ENCODE assay signal across 16 cellular contexts in genomic region chr1:63709267-63709828, GRCh38.
A peak's percentile ranks its signal among the peaks of the same experiment; 100 is the strongest.
DNase-seq lines count a peak whose midpoint lies in the region; ATAC-seq and TF ChIP-seq lines count a peak whose summit lies in the region.
"Had no signal": no experiment of that assay in that cellular context is flagged by ENCODE, and none has a peak within 500 bp of the region (broad histone marks: within the 10 kb centered on the region; RNA-seq: fewer than 3 reads in every experiment).

No MANE protein-coding gene starts in this region.

- H3K27ac Mint-ChIP-seq in Caco-2 (ENCODE audit: unreplicated experiment) = peak overlapping the region; percentile 66
- no peak overlapping the region for H3K27ac Mint-ChIP-seq in WTC11
- peak overlapping the region; percentile 55 for H3K27ac Mint-ChIP-seq in mesothelial cell of epicardium
- H3K27ac Mint-ChIP-seq in HFFc6 = no peak overlapping the region
- H3K27ac Mint-ChIP-seq: B cell; CD4-positive, CD25-positive, alpha-beta regulatory T cell; CD8-positive, alpha-beta T cell had no signal

- no peaks in the 10 kb centered on the region for H3K36me3 Mint-ChIP-seq in Caco-2 (ENCODE audit: insufficient read depth, unreplicated experiment)
- H3K36me3 Mint-ChIP-seq in WTC11 = no peaks in the 10 kb centered on the region
- no peaks in the 10 kb centered on the region for H3K36me3 Mint-ChIP-seq in mesothelial cell of epicardium
- H3K36me3 Mint-ChIP-seq in HFFc6 (ENCODE audit: low read depth) = no peaks in the 10 kb centered on the region
- H3K36me3 Mint-ChIP-seq: CD4-positive, CD25-positive, alpha-beta regulatory T cell; CD8-positive, alpha-beta T cell had no signal

- H3K36me3 ChIP-seq in Caco-2 (ENCODE audit: control insufficient read depth, insufficient read depth, low read length) = no peaks in the 10 kb centered on the region
- H3K36me3 ChIP-seq: BLaER1 had no signal

- peaks cover 60% of the 10 kb centered on the region for H3K4me1 Mint-ChIP-seq in Caco-2 (ENCODE audit: low read depth, unreplicated experiment)
- peaks cover 7% of the 10 kb centered on the region for H3K4me1 Mint-ChIP-seq in WTC11
- H3K4me1 Mint-ChIP-seq in mesothelial cell of epicardium = peaks cover 35% of the 10 kb centered on the region
- peaks cover 18% of the 10 kb centered on the region for H3K4me1 Mint-ChIP-seq in HFFc6 (ENCODE audit: low read depth)
- H3K4me1 Mint-ChIP-seq: B cell; CD4-positive, CD25-positive, alpha-beta regulatory T cell had no signal

- H3K9me3 Mint-ChIP-seq in Caco-2 (ENCODE audit: unreplicated experiment) (no peaks in the 10 kb centered on the region), WTC11 (no peaks in the 10 kb centered on the region), mesothelial cell of epicardium (no peaks in the 10 kb centered on the region), HFFc6 (no peaks in the 10 kb centered on the region)
- H3K9me3 Mint-ChIP-seq: CD4-positive, CD25-positive, alpha-beta regulatory T cell; CD8-positive, alpha-beta T cell had no signal

- intact Hi-C loops in Caco-2 (cut with micrococcal nuclease; ENCODE audit: unreplicated experiment) = no loop called here

- no peak for DNase-seq in Caco-2
- no peak for DNase-seq in WTC11 (ENCODE audit: low spot score)
- DNase-seq in mesothelial cell of epicardium (ENCODE audit: low spot score in 2 of 2, unreplicated experiment in 2 of 2) = no peak
- no peak for DNase-seq in HFFc6
- no peak for DNase-seq in NCI-H1694 (lab: John Stamatoyannopoulos, UW)
- no peak for DNase-seq in NOMO-1 treated with dmso at 0.1 percent for 144 hours (lab: John Stamatoyannopoulos, UW; ENCODE audit: unreplicated experiment)
- DNase-seq: Calu3; CD4-positive, CD25-positive, alpha-beta regulatory T cell; CD8-positive, alpha-beta T cell; DMS153; DND-41; GOT3; H7; HCEC 1CT had no signal

- no peaks in the 10 kb centered on the region for H3K9me3 ChIP-seq in Caco-2
- H3K9me3 ChIP-seq: BLaER1 had no signal

- no TSS peak for BruUV-seq in Caco-2 (replicated peaks; lab: Mats Ljungman, UMichigan)

- CTCF ChIA-PET in Caco-2 (lab: Charles Lee) = interaction anchor here (0.7 to 0.8 kb wide), 2 partner anchors 35 to 537 kb away, joined by 6 to 8 read pairs; no protein-coding TSS in a partner anchor
- CTCF ChIA-PET in WTC11 (lab: Charles Lee) = interaction anchor here (1.1 kb wide), 1 partner anchor 17 kb away, joined by 7 read pairs; no protein-coding TSS in a partner anchor

- TF ChIP-seq CTCF in Caco-2 (IDR thresholded peaks at IDR 0.05; ENCODE audit: insufficient read depth in 1 of 2, low read depth in 1 of 2, low read length in 1 of 2, severe bottlenecking in 1 of 2, unreplicated experiment in 1 of 2) (no peak), WTC11 (IDR thresholded peaks at IDR 0.05) (no peak), mesothelial cell of epicardium (IDR thresholded peaks at IDR 0.05; ENCODE audit: unreplicated experiment) (no peak), HFFc6 (IDR thresholded peaks at IDR 0.05) (no peak)

- no peaks in the 10 kb centered on the region for H3K27me3 Mint-ChIP-seq in Caco-2 (ENCODE audit: insufficient read depth, unreplicated experiment)
- H3K27me3 Mint-ChIP-seq in WTC11 (ENCODE audit: low read depth) = peaks cover 3% of the 10 kb centered on the region; the same call in 1 of the 2 replicates
- no peaks in the 10 kb centered on the region for H3K27me3 Mint-ChIP-seq in mesothelial cell of epicardium (ENCODE audit: low read depth)
- peaks cover 21% of the 10 kb centered on the region for H3K27me3 Mint-ChIP-seq in HFFc6 (ENCODE audit: insufficient read depth)

- no peaks in the 10 kb centered on the region for H3K27me3 ChIP-seq in Caco-2 (replicated peaks; ENCODE audit: control insufficient read depth, insufficient read depth, low read length)
- H3K27me3 ChIP-seq: BLaER1 had no signal

- H3K4me1 ChIP-seq in Caco-2 = peaks cover 73% of the 10 kb centered on the region

- no peak for ATAC-seq in WTC11
- ATAC-seq: CD8-positive, alpha-beta T cell had no signal

- H3K4me3 ChIP-seq in Caco-2 (ENCODE audit: low read depth, low read length) = no peak overlapping the region
- H3K4me3 ChIP-seq: BLaER1 had no signal

- POLR2A ChIA-PET in Caco-2 (lab: Charles Lee) = no interaction called here
- POLR2A ChIA-PET in WTC11 (lab: Charles Lee) = no interaction called here

- H3K4me3 Mint-ChIP-seq in Caco-2 (ENCODE audit: unreplicated experiment) = peak overlapping the region; percentile 42
- no peak overlapping the region for H3K4me3 Mint-ChIP-seq in WTC11
- H3K4me3 Mint-ChIP-seq in mesothelial cell of epicardium = no peak overlapping the region
- no peak overlapping the region for H3K4me3 Mint-ChIP-seq in HFFc6
- H3K4me3 Mint-ChIP-seq: B cell; CD4-positive, CD25-positive, alpha-beta regulatory T cell; CD8-positive, alpha-beta T cell had no signal

TF ChIP-seq in WTC11, 78 proteins besides CTCF, POLR2A, EP300 and RAD21:
- TF ChIP-seq ZNF317 (CRISPR knock-in tag; IDR thresholded peaks at IDR 0.05; ENCODE audit: borderline replicate concordance, low read depth) = no peak
- TF ChIP-seq, protein P1, sequence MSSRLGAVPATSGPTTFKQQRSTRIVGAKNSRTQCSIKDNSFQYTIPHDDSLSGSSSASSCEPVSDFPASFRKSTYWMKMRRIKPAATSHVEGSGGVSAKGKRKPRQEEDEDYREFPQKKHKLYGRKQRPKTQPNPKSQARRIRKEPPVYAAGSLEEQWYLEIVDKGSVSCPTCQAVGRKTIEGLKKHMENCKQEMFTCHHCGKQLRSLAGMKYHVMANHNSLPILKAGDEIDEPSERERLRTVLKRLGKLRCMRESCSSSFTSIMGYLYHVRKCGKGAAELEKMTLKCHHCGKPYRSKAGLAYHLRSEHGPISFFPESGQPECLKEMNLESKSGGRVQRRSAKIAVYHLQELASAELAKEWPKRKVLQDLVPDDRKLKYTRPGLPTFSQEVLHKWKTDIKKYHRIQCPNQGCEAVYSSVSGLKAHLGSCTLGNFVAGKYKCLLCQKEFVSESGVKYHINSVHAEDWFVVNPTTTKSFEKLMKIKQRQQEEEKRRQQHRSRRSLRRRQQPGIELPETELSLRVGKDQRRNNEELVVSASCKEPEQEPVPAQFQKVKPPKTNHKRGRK (CRISPR knock-in tag; IDR thresholded peaks at IDR 0.05; ENCODE audit: borderline replicate concordance) = peak; percentile 71; the same call in 1 of the 2 replicates

Comparison
In these comparisons a context has a peak if more than half of its experiments do, and no peak if none do; other contexts are left out.
1. H3K27ac Mint-ChIP-seq: peak in Caco-2 (single experiment) and mesothelial cell of epicardium (single experiment); none in WTC11 (single experiment) and HFFc6 (single experiment).